ENCODE assay signal across 28 cellular contexts in the genomic region with DNA sequence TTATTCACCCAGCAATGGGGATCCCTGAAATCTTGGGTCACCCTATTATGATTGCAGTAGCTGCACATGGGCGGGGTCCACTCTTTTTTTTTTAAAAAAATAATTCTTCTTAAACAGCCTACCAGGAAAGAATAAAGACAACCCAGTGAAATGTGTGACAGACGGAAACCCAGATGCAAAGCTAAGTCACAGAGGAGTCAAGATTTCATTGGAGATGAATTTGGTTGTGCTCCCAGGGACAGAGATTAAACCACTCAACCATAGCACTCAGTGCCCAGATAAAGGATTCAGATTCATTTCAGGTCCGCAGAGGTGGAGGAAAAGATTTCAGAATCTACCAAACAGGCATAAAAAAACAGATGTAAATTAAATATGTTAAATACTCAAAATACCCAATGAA.
"Had no signal": no experiment of that assay in that cellular context is flagged by ENCODE, and none has a peak within 500 bp of the region (broad histone marks: within the 10 kb centered on the region; RNA-seq: fewer than 3 reads in every experiment).

No MANE protein-coding gene starts in this region.

- H3K27me3 Mint-ChIP-seq: naive thymus-derived CD4-positive, alpha-beta T cell; type B pancreatic cell had no signal

- H3K4me3 ChIP-seq: colonic mucosa, esophagus muscularis mucosa, gastroesophageal sphincter, heart right ventricle, left lung, ovary, psoas muscle, sigmoid colon, stomach, testis, tibial artery had no signal

- H3K36me3 ChIP-seq: colonic mucosa, esophagus muscularis mucosa, gastroesophageal sphincter, heart right ventricle, left lung, ovary, sigmoid colon, stomach, tibial artery had no signal

- DNase-seq: colonic mucosa; dermis blood vessel endothelial cell; effector memory CD4-positive, alpha-beta T cell; foreskin keratinocyte; heart right ventricle; hippocampal formation; left cardiac atrium; left lung; mesendoderm; midbrain; naive thymus-derived CD4-positive, alpha-beta T cell; nucleus accumbens; ovary; posterior cingulate gyrus; psoas muscle; right cardiac atrium; sigmoid colon; stimulated activated CD4-positive, alpha-beta T cell treated with anti-CD3 and anti-CD28 coated beads, Interleukin-2, amount 100 ng/mL, for 24 hours; stimulated activated CD4-positive, alpha-beta T cell treated with anti-CD3 and anti-CD28 coated beads, Interleukin-4, amount 100 ng/mL, for 24 hours; stimulated activated naive CD4-positive, alpha-beta T cell treated with Interleukin-2 at 50 U/mL for 16 hours; stomach; testis; tibial artery had no signal

- H3K4me1 ChIP-seq: colonic mucosa, foreskin keratinocyte, gastroesophageal sphincter, heart right ventricle, left lung, psoas muscle, sigmoid colon, testis, tibial artery had no signal

- H3K36me3 Mint-ChIP-seq: naive thymus-derived CD4-positive, alpha-beta T cell; stimulated activated effector memory CD8-positive, alpha-beta T cell treated with anti-CD3 and anti-CD28 coated beads, Interleukin-12 subunit alpha, Interleukin-12 subunit beta, amount 100 ng/mL, for 72 hours had no signal

- H3K4me1 Mint-ChIP-seq: naive thymus-derived CD4-positive, alpha-beta T cell; stimulated activated effector memory CD8-positive, alpha-beta T cell treated with anti-CD3 and anti-CD28 coated beads, Interleukin-12 subunit alpha, Interleukin-12 subunit beta, amount 100 ng/mL, for 72 hours had no signal

- H3K27me3 ChIP-seq: colonic mucosa, esophagus muscularis mucosa, foreskin keratinocyte, gastroesophageal sphincter, heart right ventricle, left lung, ovary, sigmoid colon, stomach, testis, tibial artery had no signal

- ATAC-seq: foreskin keratinocyte; gastroesophageal sphincter; heart right ventricle; left cardiac atrium; left lung; naive thymus-derived CD4-positive, alpha-beta T cell; psoas muscle; right cardiac atrium; stimulated activated effector memory CD8-positive, alpha-beta T cell treated with anti-CD3 and anti-CD28 coated beads, Interleukin-12 subunit alpha, Interleukin-12 subunit beta, amount 100 ng/mL, for 72 hours had no signal

- H3K9me3 ChIP-seq: colonic mucosa, esophagus muscularis mucosa, gastroesophageal sphincter, heart right ventricle, left lung, ovary, psoas muscle, sigmoid colon, stomach, testis, tibial artery had no signal

- H3K9me3 Mint-ChIP-seq: nephron, type B pancreatic cell had no signal

- H3K27ac ChIP-seq: colonic mucosa, esophagus muscularis mucosa, foreskin keratinocyte, gastroesophageal sphincter, heart right ventricle, left lung, ovary, psoas muscle, sigmoid colon, stomach, testis, tibial artery had no signal

- H3K27ac Mint-ChIP-seq: naive thymus-derived CD4-positive, alpha-beta T cell; nephron; stimulated activated effector memory CD8-positive, alpha-beta T cell treated with anti-CD3 and anti-CD28 coated beads, Interleukin-12 subunit alpha, Interleukin-12 subunit beta, amount 100 ng/mL, for 72 hours; type B pancreatic cell had no signal

- H3K4me3 Mint-ChIP-seq: naive thymus-derived CD4-positive, alpha-beta T cell; nephron; stimulated activated effector memory CD8-positive, alpha-beta T cell treated with anti-CD3 and anti-CD28 coated beads, Interleukin-12 subunit alpha, Interleukin-12 subunit beta, amount 100 ng/mL, for 72 hours; type B pancreatic cell had no signal
